Comparison of ENCODE assay signal across 20 cellular contexts in the genomic region with DNA sequence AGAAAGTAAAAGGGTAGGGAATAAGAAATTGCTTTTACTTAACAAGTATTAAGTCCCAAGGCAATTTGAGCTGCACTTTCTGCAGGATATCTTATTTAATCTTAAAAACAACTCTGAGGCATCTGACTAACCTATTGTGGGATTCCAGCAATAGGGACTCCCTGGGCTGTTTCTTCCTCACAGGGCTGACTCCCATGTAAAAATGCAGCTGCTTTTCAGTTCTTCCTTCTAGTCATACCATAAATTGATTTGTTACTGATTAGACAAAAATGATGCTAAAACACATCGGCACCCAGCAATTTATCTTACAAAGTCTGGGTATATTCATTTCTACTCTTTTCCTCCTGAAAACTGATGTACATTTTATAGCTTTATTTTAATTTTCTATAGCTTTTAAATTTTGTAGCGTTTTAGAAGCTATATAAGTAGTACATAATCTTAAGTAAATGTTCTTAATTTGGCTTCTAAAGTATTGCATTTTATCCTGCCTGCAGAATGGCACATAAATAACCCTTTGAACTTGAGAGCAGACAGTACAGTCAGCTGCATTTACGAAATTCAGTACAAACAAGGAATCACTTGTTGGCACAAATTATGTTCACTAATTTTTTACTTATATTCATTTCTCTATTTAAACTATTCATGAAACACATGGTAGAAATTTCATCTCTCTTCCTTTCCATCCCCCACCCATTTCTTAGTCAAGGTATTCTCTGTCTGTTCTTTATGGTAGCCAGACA.
"Had no signal": no experiment of that assay in that cellular context is flagged by ENCODE, and none has a peak within 500 bp of the region (broad histone marks: within the 10 kb centered on the region; RNA-seq: fewer than 3 reads in every experiment).

No MANE protein-coding gene starts in this region.

- H3K4me3 ChIP-seq: adrenal gland, breast epithelium, colonic mucosa, esophagus muscularis mucosa, left ventricle myocardium inferior, pancreas, skin epidermis, tibial artery had no signal

- ATAC-seq: pancreas, right cardiac atrium, WTC11 had no signal

- H3K9me3 Mint-ChIP-seq: central memory CD8-positive, alpha-beta T cell; nephron progenitor cell; stimulated activated naive CD8-positive, alpha-beta T cell treated with anti-CD3 and anti-CD28 coated beads, Interleukin-15, Interleukin-2, amounts not matched to agents 100 ng/mL and 50 ng/mL, for 24 hours; WTC11 had no signal

- H3K27me3 ChIP-seq: adrenal gland, breast epithelium, colonic mucosa, esophagus muscularis mucosa, pancreas, tibial artery had no signal

- H3K36me3 Mint-ChIP-seq: activated naive CD8-positive, alpha-beta T cell; WTC11 had no signal

- H3K27ac ChIP-seq: adrenal gland, breast epithelium, colonic mucosa, esophagus muscularis mucosa, left ventricle myocardium inferior, skin epidermis, tibial artery had no signal

- H3K27me3 Mint-ChIP-seq: central memory CD8-positive, alpha-beta T cell had no signal

- FAIRE-seq: astrocyte, pancreas had no signal

- H3K4me1 ChIP-seq: breast epithelium, colonic mucosa had no signal

- H3K9me3 ChIP-seq: adrenal gland, breast epithelium, colonic mucosa, esophagus muscularis mucosa, left ventricle myocardium inferior, pancreas, tibial artery had no signal

- H3K4me3 Mint-ChIP-seq: activated naive CD8-positive, alpha-beta T cell; central memory CD8-positive, alpha-beta T cell; nephron progenitor cell; stimulated activated naive CD8-positive, alpha-beta T cell treated with anti-CD3 and anti-CD28 coated beads, Interleukin-15, Interleukin-2, amounts not matched to agents 100 ng/mL and 50 ng/mL, for 24 hours; WTC11 had no signal

- H3K36me3 ChIP-seq: adrenal gland, breast epithelium, colonic mucosa, esophagus muscularis mucosa, left ventricle myocardium inferior, pancreas, tibial artery had no signal

- H3K4me1 Mint-ChIP-seq: central memory CD8-positive, alpha-beta T cell had no signal

- H3K27ac Mint-ChIP-seq: activated naive CD8-positive, alpha-beta T cell; nephron progenitor cell; stimulated activated naive CD8-positive, alpha-beta T cell treated with anti-CD3 and anti-CD28 coated beads, Interleukin-15, Interleukin-2, amounts not matched to agents 100 ng/mL and 50 ng/mL, for 24 hours; WTC11 had no signal

- DNase-seq: activated T-cell treated with anti-CD3 and anti-CD28 coated beads, Interleukin-2, amount 50 U/mL, for 1 hour; adrenal gland; colonic mucosa; left ventricle myocardium inferior; mammary epithelial cell; midbrain; nephron progenitor cell; pancreas; right cardiac atrium; stimulated activated CD4-positive, alpha-beta T cell treated with anti-CD3 and anti-CD28 coated beads, Interleukin-1b, Interleukin-23, amount 100 ng/mL, for 48 hours; T-helper 1 cell; tibial artery had no signal
